8 cellular contexts compared by ENCODE assay signal in genomic region chr5:140556438-140556837, GRCh38. TPM values are rescaled to one million over a fixed set of nuclear protein-coding genes. Genes with fewer than 3 reads are reported as not detected.
DNase-seq lines count a peak whose midpoint lies in the region; ATAC-seq and TF ChIP-seq lines count a peak whose summit lies in the region.

No MANE protein-coding gene starts in this region.

- peaks cover 8% of the 10 kb centered on the region for H3K36me3 ChIP-seq in CD4-positive, alpha-beta memory T cell (ENCODE audit: insufficient read depth, low read length)
- H3K36me3 ChIP-seq in colonic mucosa = peaks cover 6% of the 10 kb centered on the region

- CTCF ChIA-PET in CD4-positive, alpha-beta memory T cell (lab: Charles Lee; ENCODE audit: partially characterized antibody) = interaction anchor here (2.9 kb wide), 1 partner anchor 8 kb away, joined by 13 read pairs; the partner anchor contains the start of gene EIF4EBP3

- H3K36me3 Mint-ChIP-seq in CD4-positive, alpha-beta memory T cell = peaks cover 20 to 33% of the 10 kb centered on the region in 2 donors
- H3K36me3 Mint-ChIP-seq in natural killer cell treated with Interleukin-12 subunit alpha and Interleukin-12 subunit beta and Interleukin-15 and Interleukin-18, amount 100 ng/mL, for 72 hours = peaks cover 28% of the 10 kb centered on the region

- H3K27ac Mint-ChIP-seq in CD4-positive, alpha-beta memory T cell = peak overlapping the region; percentile 73 to 98 (median 97)
- H3K27ac Mint-ChIP-seq in natural killer cell treated with Interleukin-12 subunit alpha and Interleukin-12 subunit beta and Interleukin-15 and Interleukin-18, amount 100 ng/mL, for 72 hours = peak overlapping the region; percentile 53 to 91

- no peaks in the 10 kb centered on the region for H3K27me3 Mint-ChIP-seq in CD4-positive, alpha-beta memory T cell
- H3K27me3 Mint-ChIP-seq in natural killer cell treated with Interleukin-12 subunit alpha and Interleukin-12 subunit beta and Interleukin-15 and Interleukin-18, amount 100 ng/mL, for 72 hours = no peaks in the 10 kb centered on the region

- DNase-seq in CD4-positive, alpha-beta memory T cell = peak in 1 of 5 donors; percentile 66
- DNase-seq in MV-4-11 (lab: John Stamatoyannopoulos, UW) (peak; percentile 54), colonic mucosa (no peak), hippocampal formation (lab: John Stamatoyannopoulos, UW) (no peak), kidney glomerular epithelial cell (lab: John Stamatoyannopoulos, UW) (no peak), superior temporal gyrus (ENCODE audit: extremely low spot score) (no peak), HuH-7.5 (ENCODE audit: low spot score) (no peak)
- no peak for DNase-seq in natural killer cell treated with Interleukin-12 subunit alpha and Interleukin-12 subunit beta and Interleukin-15 and Interleukin-18, amount 100 ng/mL, for 72 hours (ENCODE audit: low spot score)

- peak; percentile 34 to 42 for ATAC-seq in natural killer cell treated with Interleukin-12 subunit alpha and Interleukin-12 subunit beta and Interleukin-15 and Interleukin-18, amount 100 ng/mL, for 72 hours

- intact Hi-C loops in CD4-positive, alpha-beta memory T cell (cut with micrococcal nuclease) = loop anchor here (2.0 kb wide), 2 partner anchors 82 to 156 kb away; partner anchors contain the start of genes ANKHD1 and TMCO6
- intact Hi-C loops in colonic mucosa (cut with DNase I) = no loop called here

- POLR2A ChIA-PET in CD4-positive, alpha-beta memory T cell (lab: Charles Lee; ENCODE audit: partially characterized antibody) = interaction anchor here (1.0 to 3.6 kb wide), 11 partner anchors 8 to 155 kb away, joined by 3 to 79 read pairs (median 5); partner anchors contain the start of genes ANKHD1, APBB3, CD14 and EIF4EBP3

- no peaks in the 10 kb centered on the region for H3K9me3 ChIP-seq in CD4-positive, alpha-beta memory T cell (ENCODE audit: control insufficient read depth in 1 of 2, low read length in 2 of 2)
- H3K9me3 ChIP-seq in colonic mucosa = no peaks in the 10 kb centered on the region

- no peak for TF ChIP-seq CTCF in colonic mucosa (IDR thresholded peaks at IDR 0.05)

- peak overlapping the region; percentile 89 to 90 for H3K9ac ChIP-seq in colonic mucosa (ENCODE audit: low read depth in 2 of 2, low read length in 2 of 2)

- peak overlapping the region; percentile 60 to 81 for H3K4me3 ChIP-seq in CD4-positive, alpha-beta memory T cell (ENCODE audit: low read length in 2 of 2)
- H3K4me3 ChIP-seq in colonic mucosa = peak overlapping the region; percentile 71

- no peaks in the 10 kb centered on the region for H3K27me3 ChIP-seq in CD4-positive, alpha-beta memory T cell (ENCODE audit: insufficient read depth, low read length)
- H3K27me3 ChIP-seq in colonic mucosa = no peaks in the 10 kb centered on the region

- H3K4me3 Mint-ChIP-seq in CD4-positive, alpha-beta memory T cell = peak overlapping the region; percentile 82 to 92 (median 92)
- peak overlapping the region; percentile 89 for H3K4me3 Mint-ChIP-seq in natural killer cell treated with Interleukin-12 subunit alpha and Interleukin-12 subunit beta and Interleukin-15 and Interleukin-18, amount 100 ng/mL, for 72 hours

- H3K9me3 Mint-ChIP-seq in CD4-positive, alpha-beta memory T cell = peaks cover 0 to 1% (median 0%) of the 10 kb centered on the region in 8 donors
- no peaks in the 10 kb centered on the region for H3K9me3 Mint-ChIP-seq in natural killer cell treated with Interleukin-12 subunit alpha and Interleukin-12 subunit beta and Interleukin-15 and Interleukin-18, amount 100 ng/mL, for 72 hours

- peaks cover 41% of the 10 kb centered on the region for H3K4me1 ChIP-seq in CD4-positive, alpha-beta memory T cell (ENCODE audit: insufficient read depth, low read length)
- H3K4me1 ChIP-seq in colonic mucosa = peaks cover 16% of the 10 kb centered on the region

- H3K4me1 Mint-ChIP-seq in CD4-positive, alpha-beta memory T cell = peaks cover 33 to 57% (median 43%) of the 10 kb centered on the region in 4 donors
- H3K4me1 Mint-ChIP-seq in natural killer cell treated with Interleukin-12 subunit alpha and Interleukin-12 subunit beta and Interleukin-15 and Interleukin-18, amount 100 ng/mL, for 72 hours (ENCODE audit: low read depth in 2 of 2) = peaks cover 45 to 54% of the 10 kb centered on the region in 2 donors

- peak overlapping the region; percentile 92 for H3K27ac ChIP-seq in CD4-positive, alpha-beta memory T cell (ENCODE audit: low read depth, low read length)
- no peak overlapping the region for H3K27ac ChIP-seq in colonic mucosa

RNA-seq across cellular contexts. Expression of gene SRA1, which starts 0.8 kb away (rescaled TPM):
- 10 to 100 TPM; 24.5 to 26.6 TPM for total RNA-seq in CD4-positive, alpha-beta memory T cell
- polyA plus RNA-seq in CD4-positive, alpha-beta memory T cell = 10 to 100 TPM; 35.5 to 46.8 TPM
- 10 to 100 TPM; 24.5 to 34.1 TPM for total RNA-seq in colonic mucosa
- 10 to 100 TPM; 61.4 to 64.7 TPM for total RNA-seq in natural killer cell treated with Interleukin-12 subunit alpha and Interleukin-12 subunit beta and Interleukin-15 and Interleukin-18, amount 100 ng/mL, for 72 hours

RNA-seq across cellular contexts. Expression of gene APBB3, which starts 8.0 kb away (rescaled TPM):
- 10 to 100 TPM; 72.9 to 75.4 TPM for total RNA-seq in CD4-positive, alpha-beta memory T cell
- 1 to 10 TPM; 2.1 to 4.9 TPM for polyA plus RNA-seq in CD4-positive, alpha-beta memory T cell
- 10 to 100 TPM; 11.0 to 17.0 TPM for total RNA-seq in colonic mucosa
- total RNA-seq in natural killer cell treated with Interleukin-12 subunit alpha and Interleukin-12 subunit beta and Interleukin-15 and Interleukin-18, amount 100 ng/mL, for 72 hours = 10 to 100 TPM; 12.8 to 25.8 TPM

RNA-seq across cellular contexts. Expression of gene SLC35A4, which starts 8.2 kb away (rescaled TPM):
- total RNA-seq in CD4-positive, alpha-beta memory T cell = 10 to 100 TPM; 49.0 to 59.4 TPM
- polyA plus RNA-seq in CD4-positive, alpha-beta memory T cell = 100 to 1,000 TPM; 105 to 115 TPM
- total RNA-seq in colonic mucosa = 100 to 1,000 TPM in 1 of 2 donors, 10 to 100 TPM in 1; 78.1 to 129 TPM
- total RNA-seq in natural killer cell treated with Interleukin-12 subunit alpha and Interleukin-12 subunit beta and Interleukin-15 and Interleukin-18, amount 100 ng/mL, for 72 hours = 10 to 100 TPM; 73.8 to 97.3 TPM

RNA-seq across cellular contexts. Expression of gene EIF4EBP3, which starts 9.0 kb away (rescaled TPM):
- total RNA-seq in CD4-positive, alpha-beta memory T cell = 10 to 100 TPM; 15.3 to 18.8 TPM
- polyA plus RNA-seq in CD4-positive, alpha-beta memory T cell = 10 to 100 TPM; 31.9 to 44.3 TPM
- 10 to 100 TPM; 13.5 to 13.8 TPM for total RNA-seq in colonic mucosa
- total RNA-seq in natural killer cell treated with Interleukin-12 subunit alpha and Interleukin-12 subunit beta and Interleukin-15 and Interleukin-18, amount 100 ng/mL, for 72 hours = 1 to 10 TPM; 7.0 to 8.6 TPM
